Comparison of ENCODE assay signal across 11 cellular contexts in genomic region chr5:65072836-65073620, GRCh38.
A peak's percentile ranks its signal among the peaks of the same experiment; 100 is the strongest.
DNase-seq lines count a peak whose midpoint lies in the region; TF ChIP-seq lines count a peak whose summit lies in the region.
"Had no signal": no experiment of that assay in that cellular context is flagged by ENCODE, and none has a peak within 500 bp of the region (broad histone marks: within the 10 kb centered on the region; RNA-seq: fewer than 3 reads in every experiment).

No MANE protein-coding gene starts in this region.

- H3K4me2 ChIP-seq in DOHH2 (ENCODE audit: low read length): peak overlapping the region; percentile 65
- H3K4me2 ChIP-seq in SK-N-SH: peak overlapping the region; percentile 2; the same call in 1 of the 2 replicates

- H3K79me2 ChIP-seq in DOHH2 (ENCODE audit: control insufficient read depth, low read length) (no peaks in the 10 kb centered on the region), SK-N-SH (ENCODE audit: insufficient read depth) (no peaks in the 10 kb centered on the region)

- H3K27me3 ChIP-seq in DOHH2 (ENCODE audit: control insufficient read depth, low read length) (no peaks in the 10 kb centered on the region), SK-N-SH (ENCODE audit: insufficient read depth) (no peaks in the 10 kb centered on the region), BE2C (no peaks in the 10 kb centered on the region)

- no peak for TF ChIP-seq EP300 in SK-N-SH (IDR thresholded peaks at IDR 0.05; ENCODE audit: borderline replicate concordance in 1 of 2, low read depth in 1 of 2, low read length in 1 of 2)

- no peak for TF ChIP-seq RAD21 in SK-N-SH (IDR thresholded peaks at IDR 0.05; ENCODE audit: low read length)

- POLR2A ChIA-PET in SK-N-SH (lab: Yijun Ruan, JAX): no interaction called here

- no peaks in the 10 kb centered on the region for H3K9me3 ChIP-seq in DOHH2 (ENCODE audit: control insufficient read depth, insufficient read depth, low read length)
- H3K9me3 ChIP-seq in SK-N-SH: no peaks in the 10 kb centered on the region
- no peaks in the 10 kb centered on the region for H3K9me3 ChIP-seq in mesodermal cell (ENCODE audit: control insufficient read depth, low read length)
- H3K9me3 ChIP-seq in BE2C: no peaks in the 10 kb centered on the region

- DNase-seq in LHCN-M2 (ENCODE audit: low read depth): peak; percentile 17
- DNase-seq in SK-N-SH: no peak
- DNase-seq in BE2C: no peak
- DNase-seq in Ammon's horn (ENCODE audit: low spot score): no peak
- no peak for DNase-seq in coronary artery (ENCODE audit: low spot score)
- no peak for DNase-seq in mesenteric fat pad (ENCODE audit: low spot score)
- DNase-seq: activated naive CD4-positive, alpha-beta T cell treated with anti-CD3 and anti-CD28 coated beads, Interleukin-2, amount 50 U/mL, for 16 hours; H7; naive thymus-derived CD8-positive, alpha-beta T cell had no signal

- no peak overlapping the region for H3K9ac ChIP-seq in SK-N-SH

- H3K36me3 ChIP-seq in DOHH2 (ENCODE audit: control insufficient read depth, low read length) (no peaks in the 10 kb centered on the region), SK-N-SH (replicated peaks in 1 of 2; ENCODE audit: control insufficient read depth in 1 of 2, insufficient read depth in 2 of 2, low read length in 1 of 2) (no peaks in the 10 kb centered on the region), mesodermal cell (ENCODE audit: control insufficient read depth, insufficient read depth, low read length) (no peaks in the 10 kb centered on the region), BE2C (no peaks in the 10 kb centered on the region)

- CTCF ChIA-PET in SK-N-SH (lab: Yijun Ruan, JAX): no interaction called here

- H3K9me2 ChIP-seq in DOHH2 (replicated peaks; ENCODE audit: control insufficient read depth, low read length) (no peaks in the 10 kb centered on the region), SK-N-SH (no peaks in the 10 kb centered on the region)

- peak overlapping the region; percentile 42 for H3K27ac ChIP-seq in DOHH2 (ENCODE audit: low read depth, low read length)
- peak overlapping the region in 1 of 2 experiments; percentile 25; a peak in 2 of 4 replicates for H3K27ac ChIP-seq in SK-N-SH (ENCODE audit: low read depth in 2 of 2, low read length in 1 of 2)
- H3K27ac ChIP-seq in mesodermal cell (ENCODE audit: low read depth, low read length, severe bottlenecking): peak overlapping the region; percentile 55
- no peak overlapping the region for H3K27ac ChIP-seq in coronary artery

- no peak for TF ChIP-seq CTCF in DOHH2 (IDR thresholded peaks at IDR 0.05; ENCODE audit: low read depth, low read length, poor library complexity, severe bottlenecking)
- no peak for TF ChIP-seq CTCF in SK-N-SH (IDR thresholded peaks at IDR 0.05)
- no peak for TF ChIP-seq CTCF in BE2C (IDR thresholded peaks at IDR 0.05; ENCODE audit: low read depth, low read length)
- no peak for TF ChIP-seq CTCF in coronary artery (IDR thresholded peaks at IDR 0.05)

- WGBS in SK-N-SH (ENCODE audit: low lambda C conversion rate): 73% methylated on average over 16 of the region's 16 CpGs
- 74 to 86% methylated on average over 6 to 7 of the region's 16 CpGs for WGBS in mesodermal cell (ENCODE audit: insufficient coverage in 2 of 2), 2 experiments

- H3K4me3 ChIP-seq in DOHH2 (ENCODE audit: low read length): peak overlapping the region; percentile 39
- no peak overlapping the region for H3K4me3 ChIP-seq in SK-N-SH (ENCODE audit: low read depth in 2 of 2, low read length in 1 of 2)
- no peak overlapping the region for H3K4me3 ChIP-seq in mesodermal cell (ENCODE audit: extremely low read depth, insufficient read depth, low read length, poor library complexity, severe bottlenecking)
- no peak overlapping the region for H3K4me3 ChIP-seq in BE2C (ENCODE audit: low read depth, low read length)
- H3K4me3 ChIP-seq in coronary artery: no peak overlapping the region

- no peaks in the 10 kb centered on the region for H3F3A ChIP-seq in DOHH2 (ENCODE audit: control insufficient read depth, insufficient read depth)
- H3F3A ChIP-seq in SK-N-SH (replicated peaks; ENCODE audit: insufficient read depth): peaks cover 14% of the 10 kb centered on the region

- H3K4me1 ChIP-seq in DOHH2 (ENCODE audit: control insufficient read depth, low read length) (peaks cover 53% of the 10 kb centered on the region), SK-N-SH (ENCODE audit: control insufficient read depth in 1 of 2, insufficient read depth in 2 of 2, low read depth in 1 of 2, low read length in 1 of 2) (peaks cover 8 to 19% of the 10 kb centered on the region in 2 experiments; a peak in 2 of 4 replicates), mesodermal cell (ENCODE audit: control insufficient read depth, insufficient read depth, low read length, poor library complexity, severe bottlenecking) (peaks cover 27% of the 10 kb centered on the region), BE2C (peaks cover 4% of the 10 kb centered on the region)

- H4K20me1 ChIP-seq in DOHH2 (ENCODE audit: control insufficient read depth, insufficient read depth, low read depth, low read length) (no peaks in the 10 kb centered on the region), SK-N-SH (ENCODE audit: insufficient read depth) (no peaks in the 10 kb centered on the region)

- H2AFZ ChIP-seq in SK-N-SH (ENCODE audit: low read depth): no peak overlapping the region; the same call in 1 of the 2 replicates

TF ChIP-seq in SK-N-SH, 30 proteins besides CTCF, POLR2A, EP300 and RAD21 (continues in another document):
- no peak for TF ChIP-seq NRF1 (IDR thresholded peaks at IDR 0.05; ENCODE audit: low read depth, low read length)
- TF ChIP-seq RCOR1 (IDR thresholded peaks at IDR 0.05; ENCODE audit: low read length): no peak
- TF ChIP-seq CHD2 (IDR thresholded peaks at IDR 0.05; ENCODE audit: low read length, partially characterized antibody): no peak
- no peak for TF ChIP-seq TAF1 (IDR thresholded peaks at IDR 0.05; ENCODE audit: borderline replicate concordance, low read depth, low read length)
- no peak for TF ChIP-seq YY1 (IDR thresholded peaks at IDR 0.05; ENCODE audit: low read depth)
- no peak for TF ChIP-seq RXRA (IDR thresholded peaks at IDR 0.05; ENCODE audit: borderline replicate concordance, low read depth)
- no peak for TF ChIP-seq EZH2phosphoT487 (IDR thresholded peaks at IDR 0.05; ENCODE audit: borderline replicate concordance, low read depth)
- TF ChIP-seq GATA2 (CRISPR knock-in tag; IDR thresholded peaks at IDR 0.05): no peak
- peak; percentile 46 for TF ChIP-seq PBX3 (IDR thresholded peaks at IDR 0.05)
- peak; percentile 85; the same call in 1 of the 2 replicates for TF ChIP-seq REST (IDR thresholded peaks at IDR 0.05; ENCODE audit: low read depth, low read length)
- no peak for TF ChIP-seq IRF3 (IDR thresholded peaks at IDR 0.05; ENCODE audit: low read depth, low read length)
- TF ChIP-seq TCF12 (IDR thresholded peaks at IDR 0.05): peak; percentile 24; the same call in 1 of the 2 replicates
- no peak for TF ChIP-seq USF1 (IDR thresholded peaks at IDR 0.05; ENCODE audit: borderline replicate concordance, low read depth)
- no peak for TF ChIP-seq FOSL2 (IDR thresholded peaks at IDR 0.05; ENCODE audit: borderline replicate concordance, low read depth)

Comparison
In these comparisons a context has a peak if more than half of its experiments do, and no peak if none do; other contexts are left out.
1. H3K27ac ChIP-seq: peak in DOHH2 (single experiment) and mesodermal cell (single experiment); none in coronary artery (0 of 2).